8 cellular contexts compared by ENCODE assay signal in genomic region chr22:37457093-37457893, GRCh38. TPM values are rescaled to one million over a fixed set of nuclear protein-coding genes. Genes with fewer than 3 reads are reported as not detected.
DNase-seq lines count a peak whose midpoint lies in the region; ATAC-seq, FAIRE-seq and TF ChIP-seq lines count a peak whose summit lies in the region.

No MANE protein-coding gene starts in this region.

- no peaks in the 10 kb centered on the region for H3K27me3 ChIP-seq in lower lobe of right lung (ENCODE audit: low read depth)

- H3K9me3 Mint-ChIP-seq in activated CD4-positive, alpha-beta T cell treated with anti-CD3 and anti-CD28 coated beads, Interleukin-2, amount 10 ng/mL, durations not matched to agents 24 days and 14 days = no peaks in the 10 kb centered on the region

- H3K27ac ChIP-seq in coronary artery (no peak overlapping the region), lower lobe of right lung (no peak overlapping the region)

- TF ChIP-seq POLR2A in GM12892 (IDR thresholded peaks at IDR 0.05; ENCODE audit: low read depth, low read length) = no peak

- H3K36me3 Mint-ChIP-seq in activated CD4-positive, alpha-beta T cell treated with anti-CD3 and anti-CD28 coated beads, Interleukin-2, amount 10 ng/mL, durations not matched to agents 24 days and 14 days (ENCODE audit: low read depth) = peaks cover 10% of the 10 kb centered on the region

- H3K4me1 Mint-ChIP-seq in activated CD4-positive, alpha-beta T cell treated with anti-CD3 and anti-CD28 coated beads, Interleukin-2, amount 10 ng/mL, durations not matched to agents 24 days and 14 days = peaks cover 9% of the 10 kb centered on the region

- TF ChIP-seq CTCF in coronary artery (IDR thresholded peaks at IDR 0.05) (peak; percentile 49), lower lobe of right lung (IDR thresholded peaks at IDR 0.05) (peak; percentile 90)

- H3K4me3 ChIP-seq in coronary artery (no peak overlapping the region), lower lobe of right lung (no peak overlapping the region)

- DNase-seq in 8988T = peak; percentile 61
- peak; percentile 80 for DNase-seq in GM12892 (ENCODE audit: insufficient read length)
- DNase-seq in NCI-H2107 (lab: John Stamatoyannopoulos, UW) = peak; percentile 22
- DNase-seq in activated CD4-positive, alpha-beta T cell treated with anti-CD3 and anti-CD28 coated beads, Interleukin-2, amount 10 ng/mL, durations not matched to agents 24 days and 14 days = peak; percentile 95
- DNase-seq in coronary artery (ENCODE audit: low spot score) = no peak
- DNase-seq in lower lobe of right lung = peak; percentile 79
- peak; percentile 73 for DNase-seq in stimulated activated CD8-positive, alpha-beta memory T cell treated with anti-CD3 and anti-CD28 coated beads, Interleukin-15, amount 100 ng/mL, for 24 hours (ENCODE audit: low read depth)

- H3K36me3 ChIP-seq in lower lobe of right lung = no peaks in the 10 kb centered on the region

- H3K4me1 ChIP-seq in lower lobe of right lung = peaks cover 8% of the 10 kb centered on the region

- H3K27ac Mint-ChIP-seq in activated CD4-positive, alpha-beta T cell treated with anti-CD3 and anti-CD28 coated beads, Interleukin-2, amount 10 ng/mL, durations not matched to agents 24 days and 14 days = no peak overlapping the region

- H3K27me3 Mint-ChIP-seq in activated CD4-positive, alpha-beta T cell treated with anti-CD3 and anti-CD28 coated beads, Interleukin-2, amount 10 ng/mL, durations not matched to agents 24 days and 14 days = no peaks in the 10 kb centered on the region

- peak; percentile 84 to 88 for ATAC-seq in lower lobe of right lung
- ATAC-seq in HG02678 (IDR thresholded peaks at IDR 0.05; ENCODE audit: unreplicated experiment) = no peak

- no peaks in the 10 kb centered on the region for H3K9me3 ChIP-seq in lower lobe of right lung

- peak; percentile 97 for FAIRE-seq in GM12892 (lab: Jason Lieb, UNC)

- H3K4me3 Mint-ChIP-seq in activated CD4-positive, alpha-beta T cell treated with anti-CD3 and anti-CD28 coated beads, Interleukin-2, amount 10 ng/mL, durations not matched to agents 24 days and 14 days = no peak overlapping the region

- intact Hi-C loops in activated CD4-positive, alpha-beta T cell treated with anti-CD3 and anti-CD28 coated beads, Interleukin-2, amount 10 ng/mL, durations not matched to agents 24 days and 14 days (cut with micrococcal nuclease) = loop anchor here (1.0 to 5.0 kb wide), 3 partner anchors 40 to 190 kb away; no protein-coding TSS in a partner anchor
- intact Hi-C loops in lower lobe of right lung (cut with DNase I) = no loop called here

RNA-seq across cellular contexts. Expression of gene MFNG, which starts 28.9 kb away (rescaled TPM):
- polyA plus RNA-seq in GM12892 (2012; ENCODE audit: missing spikeins) = 30.7 TPM
- total RNA-seq in activated CD4-positive, alpha-beta T cell treated with anti-CD3 and anti-CD28 coated beads, Interleukin-2, amount 10 ng/mL, durations not matched to agents 24 days and 14 days = 207 and 231 TPM in 2 replicates
- total RNA-seq in lower lobe of right lung = 71.0 TPM

RNA-seq across cellular contexts. Expression of gene ELFN2, which starts 30.0 kb away (rescaled TPM):
- not detected for polyA plus RNA-seq in GM12892 (2012; ENCODE audit: missing spikeins)
- 0.07 and 0.09 TPM in 2 replicates for total RNA-seq in activated CD4-positive, alpha-beta T cell treated with anti-CD3 and anti-CD28 coated beads, Interleukin-2, amount 10 ng/mL, durations not matched to agents 24 days and 14 days
- total RNA-seq in lower lobe of right lung = 0.89 TPM
